ENCODE assay signal across 8 cellular contexts in genomic region chr1:116020668-116021272, GRCh38. TPM values are rescaled to one million over a fixed set of nuclear protein-coding genes. Genes with fewer than 3 reads are reported as not detected.
DNase-seq lines count a peak whose midpoint lies in the region; ATAC-seq and TF ChIP-seq lines count a peak whose summit lies in the region.

No MANE protein-coding gene starts in this region.

- no peaks in the 10 kb centered on the region for H4K20me1 ChIP-seq in mammary epithelial cell (ENCODE audit: insufficient read depth, low read length)

- DNase-seq in NCI-H2107 treated with DMSO at 0.1 percent for 48 hours (lab: John Stamatoyannopoulos, UW; ENCODE audit: unreplicated experiment) = peak; percentile 46
- no peak for DNase-seq in NCI-H2107 (lab: John Stamatoyannopoulos, UW)
- DNase-seq in HFFc6 = peak; percentile 51
- peak; percentile 20 for DNase-seq in NCI-H1092 (lab: John Stamatoyannopoulos, UW)
- DNase-seq in T-helper 17 cell = peak in 1 of 3 donors; percentile 15
- peak; percentile 39 for DNase-seq in mammary epithelial cell
- DNase-seq in kidney glomerular epithelial cell (lab: John Stamatoyannopoulos, UW) = peak; percentile 49
- peak in 2 of 3 experiments; percentile 5 to 7 for DNase-seq in stimulated activated CD4-positive, alpha-beta T cell treated with anti-CD3 and anti-CD28 coated beads, TNF-alpha, amount 100 ng/mL, for 4 hours (ENCODE audit: low read depth in 3 of 3)

- in situ Hi-C loops in mammary epithelial cell (cut with MboI; ENCODE audit: low sequenced_read_pairs in 2 of 2) = no loop called here

- ATAC-seq in T-helper 17 cell = peak; percentile 77

- H3K36me3 Mint-ChIP-seq in HFFc6 (ENCODE audit: low read depth) = no peaks in the 10 kb centered on the region; the same call in 1 of the 2 replicates
- peaks cover 2% of the 10 kb centered on the region for H3K36me3 Mint-ChIP-seq in T-helper 17 cell (ENCODE audit: low read depth)

- no peaks in the 10 kb centered on the region for H3K4me1 ChIP-seq in mammary epithelial cell (ENCODE audit: insufficient read depth, low read length)

- H3K4me3 ChIP-seq in mammary epithelial cell (replicated peaks in 1 of 3; ENCODE audit: insufficient read depth in 1 of 3, low read depth in 2 of 3, low read length in 3 of 3) = no peak overlapping the region

- BruUV-seq in mammary epithelial cell (replicated peaks; lab: Mats Ljungman, UMichigan) = no TSS peak

- H3K27ac Mint-ChIP-seq in HFFc6 (no peak overlapping the region), T-helper 17 cell (no peak overlapping the region)

- intact Hi-C loops in mammary epithelial cell (cut with micrococcal nuclease) = loop anchor here (1.0 to 2.0 kb wide), 2 partner anchors 206 to 213 kb away; no protein-coding TSS in a partner anchor

- peaks cover 52% of the 10 kb centered on the region for H3K79me2 ChIP-seq in mammary epithelial cell (ENCODE audit: insufficient read depth, low read length)

- H3K27me3 ChIP-seq in mammary epithelial cell (ENCODE audit: insufficient read depth, low read length) = no peaks in the 10 kb centered on the region

- peak; percentile 88 for TF ChIP-seq CTCF in HFFc6 (IDR thresholded peaks at IDR 0.05)
- TF ChIP-seq CTCF in mammary epithelial cell (conservative IDR thresholded peaks at IDR 0.05 in 1 of 2, IDR thresholded peaks at IDR 0.05 in 1 of 2; ENCODE audit: extremely low read depth in 1 of 2, insufficient read depth in 1 of 2, low read depth in 1 of 2, low read length in 2 of 2) = peak; percentile 71 to 72

- dilution Hi-C loops in mammary epithelial cell (cut with HindIII; ENCODE audit: low sequenced_read_pairs) = no loop called here

- peaks cover 5% of the 10 kb centered on the region; the same call in 1 of the 2 replicates for H3K4me1 Mint-ChIP-seq in HFFc6 (ENCODE audit: low read depth)
- peaks cover 6% of the 10 kb centered on the region for H3K4me1 Mint-ChIP-seq in T-helper 17 cell

- H3K9ac ChIP-seq in mammary epithelial cell (ENCODE audit: insufficient read depth, low read length) = no peak overlapping the region

- WGBS in mammary epithelial cell (ENCODE audit: low coverage, missing lambda C conversion rate) = 74% methylated on average over 5 of the region's 5 CpGs

- no peak overlapping the region for H2AFZ ChIP-seq in mammary epithelial cell (ENCODE audit: low read depth, low read length)

- CTCF ChIA-PET in mammary epithelial cell (lab: Charles Lee; ENCODE audit: low non-redundant PET) = interaction anchor here (0.6 to 0.7 kb wide), 2 partner anchors 18 to 228 kb away, joined by 3 read pairs; no protein-coding TSS in a partner anchor

- H3K27ac ChIP-seq in mammary epithelial cell (ENCODE audit: insufficient read depth, low read depth, low read length) = no peak overlapping the region

- H3K9me3 Mint-ChIP-seq in HFFc6 = no peaks in the 10 kb centered on the region

- no peak overlapping the region for H3K4me3 Mint-ChIP-seq in HFFc6
- no peak overlapping the region for H3K4me3 Mint-ChIP-seq in T-helper 17 cell

- H3K36me3 ChIP-seq in mammary epithelial cell (ENCODE audit: insufficient read depth, low read length) = peaks cover 27% of the 10 kb centered on the region

- H3K27me3 Mint-ChIP-seq in HFFc6 (ENCODE audit: insufficient read depth) (no peaks in the 10 kb centered on the region), T-helper 17 cell (peaks cover 13% of the 10 kb centered on the region)

- no peak overlapping the region for H3K4me2 ChIP-seq in mammary epithelial cell (ENCODE audit: insufficient read depth, low read depth, low read length)

- no peaks in the 10 kb centered on the region for H3K9me3 ChIP-seq in T-helper 17 cell (ENCODE audit: control insufficient read depth, low read length, poor library complexity, severe bottlenecking)
- no peaks in the 10 kb centered on the region for H3K9me3 ChIP-seq in mammary epithelial cell (replicated peaks; ENCODE audit: insufficient read depth, low read length)

RNA-seq across cellular contexts. Expression of gene SLC22A15, which starts 44.5 kb away (rescaled TPM):
- total RNA-seq in HFFc6 (2021; fragmentation: NEBNext Ultra II Directional; extraction: Animal tissue kit (Norgen Biotek cat#: 25700)) = 1 to 10 TPM; 3.2 to 5.9 (median 4.1) TPM
- 1 to 10 TPM in 1 of 2 donors, under 1 TPM in 1; 0.68 to 2.3 TPM for total RNA-seq in T-helper 17 cell
- 10 to 100 TPM; 43.6 to 51.2 TPM for total RNA-seq in mammary epithelial cell
- 6.4 TPM for polyA plus RNA-seq in mammary epithelial cell
- polyA minus RNA-seq in mammary epithelial cell = 5.1 TPM

Comparison
In these comparisons a context has a peak if more than half of its experiments do, and no peak if none do; other contexts are left out.
1. RNA of gene SLC22A15, which starts 44.5 kb away (total RNA-seq): 43.6 to 51.2 TPM in mammary epithelial cell; 3.2 to 5.9 TPM in HFFc6 and 0.68 to 2.3 TPM in T-helper 17 cell; every median in the first group is over 4 times any median in the second.